24 cellular contexts compared by ENCODE assay signal in genomic region chr12:82648510-82648909, GRCh38. TPM values are rescaled to one million over a fixed set of nuclear protein-coding genes. Genes with fewer than 3 reads are reported as not detected.
DNase-seq lines count a peak whose midpoint lies in the region; ATAC-seq and TF ChIP-seq lines count a peak whose summit lies in the region.
"Had no signal": no experiment of that assay in that cellular context is flagged by ENCODE, and none has a peak within 500 bp of the region (broad histone marks: within the 10 kb centered on the region; RNA-seq: fewer than 3 reads in every experiment).

No MANE protein-coding gene starts in this region.

- H2AFZ ChIP-seq in OCI-LY7 (ENCODE audit: low read length), result peak overlapping the region; percentile 26; the same call in 1 of the 2 replicates

- CTCF ChIA-PET in OCI-LY7 (lab: Charles Lee; ENCODE audit: unreplicated experiment), result interaction anchor here (0.5 kb wide), 1 partner anchor 947 kb away, joined by 3 read pairs; no protein-coding TSS in a partner anchor

- H4K20me1 ChIP-seq in OCI-LY7 (ENCODE audit: insufficient read depth, low read length), result no peaks in the 10 kb centered on the region

- H3K4me2 ChIP-seq in OCI-LY7 (ENCODE audit: low read length), result no peak overlapping the region
- H3K4me2 ChIP-seq: smooth muscle cell had no signal

- no peaks in the 10 kb centered on the region for H3K9me2 ChIP-seq in OCI-LY7 (ENCODE audit: insufficient read depth, low read length)

- TF ChIP-seq CTCF in OCI-LY7 (conservative IDR thresholded peaks at IDR 0.05; ENCODE audit: low read length), result no peak

- POLR2A ChIA-PET in OCI-LY7 (lab: Charles Lee), result no interaction called here

- no peak for DNase-seq in OCI-LY7 (ENCODE audit: low spot score)
- DNase-seq in foreskin melanocyte, result no peak
- DNase-seq in NCI-H1694 (lab: John Stamatoyannopoulos, UW), result no peak
- DNase-seq: activated CD4-positive, alpha-beta T cell treated with anti-CD3 and anti-CD28 coated beads for 36 hours; activated naive CD4-positive, alpha-beta T cell treated with anti-CD3 and anti-CD28 coated beads for 36 hours; activated T-cell treated with anti-CD3 and anti-CD28 coated beads, Interleukin-2, amount 50 U/mL, for 72 hours; Calu3; EL; glutamatergic neuron; left cardiac atrium; naive thymus-derived CD8-positive, alpha-beta T cell; NCI-H1417 treated with DMSO at 0.1 percent for 48 hours; NCI-H510A; retina had no signal

- no peaks in the 10 kb centered on the region for H3K36me3 ChIP-seq in OCI-LY7 (ENCODE audit: insufficient read depth, low read length)
- H3K36me3 ChIP-seq: thoracic aorta had no signal

- no peaks in the 10 kb centered on the region for H3K79me2 ChIP-seq in OCI-LY7 (ENCODE audit: insufficient read depth, low read depth, low read length)

- BruUV-seq in OCI-LY7 (replicated peaks; lab: Mats Ljungman, UMichigan), result no TSS peak

- no peaks in the 10 kb centered on the region for H3K9me3 ChIP-seq in OCI-LY7 (ENCODE audit: low read length)
- H3K9me3 ChIP-seq: thoracic aorta had no signal

- H3K4me1 ChIP-seq in OCI-LY7 (ENCODE audit: insufficient read depth, low read length, poor library complexity, severe bottlenecking), result no peaks in the 10 kb centered on the region

- ATAC-seq in GM18867 (IDR thresholded peaks at IDR 0.05; ENCODE audit: unreplicated experiment), result peak; percentile 36
- peak; percentile 36 for ATAC-seq in GM21423 (IDR thresholded peaks at IDR 0.05; ENCODE audit: unreplicated experiment)
- peak; percentile 30 for ATAC-seq in HG02885 (IDR thresholded peaks at IDR 0.05; ENCODE audit: poor library complexity, unreplicated experiment)
- ATAC-seq in GM19452 (IDR thresholded peaks at IDR 0.05; ENCODE audit: unreplicated experiment), result no peak
- ATAC-seq in HG02759 (IDR thresholded peaks at IDR 0.05; ENCODE audit: unreplicated experiment), result no peak
- ATAC-seq: activated CD4-positive, alpha-beta T cell treated with anti-CD3 and anti-CD28 coated beads for 36 hours; activated T-cell treated with anti-CD3 and anti-CD28 coated beads, Interleukin-2, amount 50 U/mL, for 72 hours; left cardiac atrium; naive thymus-derived CD8-positive, alpha-beta T cell; stimulated activated memory B cell treated with anti-CD40 and anti-IgM and Interleukin-4, amounts not matched to agents 10 μg/mL and 1 μg/mL and 100 μg/mL, for 72 hours had no signal

- H3K27ac ChIP-seq in OCI-LY7 (ENCODE audit: low read depth, low read length, poor library complexity, severe bottlenecking), result no peak overlapping the region
- H3K27ac ChIP-seq: C4-2B, HL-60, thoracic aorta had no signal

- H3K4me3 ChIP-seq in OCI-LY7 (ENCODE audit: low read depth, low read length, poor library complexity, severe bottlenecking), result no peak overlapping the region
- H3K4me3 ChIP-seq: smooth muscle cell, thoracic aorta had no signal

- intact Hi-C loops in OCI-LY7 (cut with micrococcal nuclease; ENCODE audit: unreplicated experiment), result no loop called here

RNA-seq across cellular contexts. Expression of gene TMTC2, which starts 38.2 kb away (rescaled TPM):
- 8.1 and 8.4 TPM in 2 replicates for total RNA-seq in OCI-LY7 (2014; rRNA removed; shearing (Covaris generic))
- total RNA-seq in OCI-LY7 (2022), result 5.6 and 6.2 TPM in 2 replicates

Comparison
In these comparisons a context has a peak if more than half of its experiments do, and no peak if none do; other contexts are left out.
1. ATAC-seq: peak in GM18867 (single experiment), GM21423 (single experiment) and HG02885 (single experiment); none in GM19452 (single experiment) and HG02759 (single experiment).